Comparison of ENCODE assay signal across 29 cellular contexts in genomic region chr7:23603632-23604295, GRCh38.
"Had no signal": no experiment of that assay in that cellular context is flagged by ENCODE, and none has a peak within 500 bp of the region (broad histone marks: within the 10 kb centered on the region; RNA-seq: fewer than 3 reads in every experiment).

No MANE protein-coding gene starts in this region.

- H3K9me3 ChIP-seq: ovary, prostate gland, spleen, tibial nerve, uterus had no signal

- H3K36me3 Mint-ChIP-seq: natural killer cell had no signal

- ATAC-seq: activated CD4-positive, alpha-beta T cell treated with anti-CD3 and anti-CD28 coated beads for 36 hours; activated naive CD8-positive, alpha-beta T cell treated with anti-CD3 and anti-CD28 coated beads, Interleukin-2, amount 50 U/mL, for 24 hours; activated T-cell treated with anti-CD3 and anti-CD28 coated beads, Interleukin-2, amount 50 U/mL, for 4 hours; esophagus mucosa; left ventricle myocardium superior; natural killer cell had no signal

- H3K4me3 Mint-ChIP-seq: activated B cell treated with CpG ODN at 0.5 μM for 24 hours; activated CD4-positive, alpha-beta T cell treated with anti-CD3 and anti-CD28 coated beads for 36 hours; activated naive CD4-positive, alpha-beta T cell treated with anti-CD3 and anti-CD28 coated beads for 36 hours; activated naive CD8-positive, alpha-beta T cell treated with anti-CD3 and anti-CD28 coated beads, Interleukin-2, amount 50 U/mL, for 24 hours; activated T-cell treated with anti-CD3 and anti-CD28 coated beads, Interleukin-2, amount 50 U/mL, for 4 hours; immature natural killer cell; natural killer cell; T-helper 1 cell treated with Interleukin-12 subunit alpha and Interleukin-12 subunit beta and Interleukin-4 antibody, amounts not matched to agents 30 μg/mL and 1 μg/mL, for 36 hours had no signal

- H3K4me3 ChIP-seq: hepatocyte, ovary, prostate gland, spleen, tibial nerve, uterus had no signal

- H3K27me3 Mint-ChIP-seq: activated B cell treated with CpG ODN at 0.5 μM for 24 hours; activated CD4-positive, alpha-beta T cell treated with anti-CD3 and anti-CD28 coated beads for 36 hours; activated naive CD8-positive, alpha-beta T cell treated with anti-CD3 and anti-CD28 coated beads, Interleukin-2, amount 50 U/mL, for 24 hours; brain had no signal

- H3K9me3 Mint-ChIP-seq: activated B cell treated with CpG ODN at 0.5 μM for 24 hours; activated naive CD8-positive, alpha-beta T cell treated with anti-CD3 and anti-CD28 coated beads, Interleukin-2, amount 50 U/mL, for 24 hours; activated T-cell treated with anti-CD3 and anti-CD28 coated beads, Interleukin-2, amount 50 U/mL, for 4 hours; immature natural killer cell; natural killer cell; T-helper 1 cell treated with Interleukin-12 subunit alpha and Interleukin-12 subunit beta and Interleukin-4 antibody, amounts not matched to agents 30 μg/mL and 1 μg/mL, for 36 hours had no signal

- H3K36me3 ChIP-seq: ovary, prostate gland, tibial nerve, uterus had no signal

- DNase-seq: activated B cell treated with CpG ODN at 0.5 μM for 24 hours; activated CD4-positive, alpha-beta T cell treated with anti-CD3 and anti-CD28 coated beads for 36 hours; activated CD4-positive, alpha-beta T cell treated with anti-CD3 and anti-CD28 coated beads, Interleukin-2, amount 50 U/mL, for 48 hours; activated CD8-positive, alpha-beta memory T cell treated with anti-CD3 and anti-CD28 coated beads, Interleukin-2, amount 50 U/mL, for 48 hours; activated naive CD4-positive, alpha-beta T cell treated with anti-CD3 and anti-CD28 coated beads for 36 hours; activated naive CD8-positive, alpha-beta T cell treated with anti-CD3 and anti-CD28 coated beads, Interleukin-2, amount 50 U/mL, for 24 hours; activated T-cell treated with anti-CD3 and anti-CD28 coated beads, Interleukin-2, amount 50 U/mL, for 4 hours; anterior cingulate cortex; dermis blood vessel endothelial cell; effector CD8-positive, alpha-beta T cell; foreskin melanocyte; immature natural killer cell; left ventricle myocardium superior; mammary epithelial cell; midbrain; natural killer cell; ovary; spleen; stimulated activated CD4-positive, alpha-beta T cell treated with anti-CD3 and anti-CD28 coated beads, Interleukin-4, amount 100 ng/mL, for 24 hours; stimulated activated naive CD4-positive, alpha-beta T cell treated with Interleukin-2 at 50 U/mL for 16 hours; substantia nigra; uterus had no signal

- H3K27ac Mint-ChIP-seq: activated B cell treated with CpG ODN at 0.5 μM for 24 hours; activated CD4-positive, alpha-beta T cell treated with anti-CD3 and anti-CD28 coated beads for 36 hours; activated naive CD4-positive, alpha-beta T cell treated with anti-CD3 and anti-CD28 coated beads for 36 hours; activated naive CD8-positive, alpha-beta T cell treated with anti-CD3 and anti-CD28 coated beads, Interleukin-2, amount 50 U/mL, for 24 hours; brain; immature natural killer cell; natural killer cell; T-helper 1 cell treated with Interleukin-12 subunit alpha and Interleukin-12 subunit beta and Interleukin-4 antibody, amounts not matched to agents 30 μg/mL and 1 μg/mL, for 36 hours had no signal

- H3K27ac ChIP-seq: hepatocyte, ovary, prostate gland, spleen, tibial nerve, uterus had no signal

- H3K27me3 ChIP-seq: hepatocyte, ovary, spleen, tibial nerve, uterus had no signal

- FAIRE-seq: endothelial cell of umbilical vein had no signal

- H3K4me1 ChIP-seq: prostate gland, uterus had no signal
